12 cellular contexts compared by ENCODE assay signal in genomic region chr17:61128671-61129115, GRCh38.
DNase-seq lines count a peak whose midpoint lies in the region; ATAC-seq, FAIRE-seq and TF ChIP-seq lines count a peak whose summit lies in the region.
"Had no signal": no experiment of that assay in that cellular context is flagged by ENCODE, and none has a peak within 500 bp of the region (broad histone marks: within the 10 kb centered on the region; RNA-seq: fewer than 3 reads in every experiment).

No MANE protein-coding gene starts in this region.

- no peaks in the 10 kb centered on the region for H3K36me3 ChIP-seq in GM23248 (ENCODE audit: low read depth)
- H3K36me3 ChIP-seq in left lung, result no peaks in the 10 kb centered on the region
- no peaks in the 10 kb centered on the region for H3K36me3 ChIP-seq in suprapubic skin

- H2AFZ ChIP-seq in GM23248, result peak overlapping the region; percentile 64

- H3K27me3 ChIP-seq in GM23248 (replicated peaks; ENCODE audit: insufficient read depth) (no peaks in the 10 kb centered on the region), left lung (no peaks in the 10 kb centered on the region), suprapubic skin (no peaks in the 10 kb centered on the region)

- in situ Hi-C loops in GM23248 (cut with MboI), result no loop called here

- no peak overlapping the region for H3K4me3 Mint-ChIP-seq in chondrocyte (ENCODE audit: unreplicated experiment)
- H3K4me3 Mint-ChIP-seq: activated CD8-positive, alpha-beta memory T cell treated with anti-CD3 and anti-CD28 coated beads, Interleukin-2, amount 10 ng/mL, durations not matched to agents 7 days and 5 days; natural killer cell had no signal

- FAIRE-seq in H54 (lab: Jason Lieb, UNC), result no peak

- H3K4me1 Mint-ChIP-seq in chondrocyte (ENCODE audit: low read depth), result peaks cover 33% of the 10 kb centered on the region

- H3K36me3 Mint-ChIP-seq in chondrocyte (ENCODE audit: low read depth), result peaks cover 3% of the 10 kb centered on the region
- H3K36me3 Mint-ChIP-seq: activated CD8-positive, alpha-beta memory T cell treated with anti-CD3 and anti-CD28 coated beads, Interleukin-2, amount 10 ng/mL, durations not matched to agents 7 days and 5 days; natural killer cell had no signal

- 5 to 7% methylated on average over 8 of the region's 8 CpGs for WGBS in GM23248 (ENCODE audit: low coverage in 1 of 2, low lambda C conversion rate in 2 of 2, missing lambda C conversion rate in 2 of 2), 2 experiments
- WGBS in suprapubic skin, result 56% methylated on average over 8 of the region's 8 CpGs

- TF ChIP-seq CTCF in chondrocyte (IDR thresholded peaks at IDR 0.05) (no peak), left lung (IDR thresholded peaks at IDR 0.05) (no peak), suprapubic skin (IDR thresholded peaks at IDR 0.05) (no peak)

- H4K20me1 ChIP-seq in GM23248 (ENCODE audit: insufficient read depth), result no peaks in the 10 kb centered on the region

- H3K27ac ChIP-seq in GM23248 (peak overlapping the region; percentile 63), left lung (peak overlapping the region; percentile 65 to 67), suprapubic skin (peak overlapping the region; percentile 39)

- H3K4me2 ChIP-seq in GM23248 (ENCODE audit: unreplicated experiment), result peak overlapping the region; percentile 71

- H3K9me3 ChIP-seq in GM23248 (ENCODE audit: low read depth) (no peaks in the 10 kb centered on the region), left lung (no peaks in the 10 kb centered on the region), suprapubic skin (no peaks in the 10 kb centered on the region)

- no peaks in the 10 kb centered on the region for H3K27me3 Mint-ChIP-seq in chondrocyte (ENCODE audit: low read depth)
- H3K27me3 Mint-ChIP-seq: activated CD8-positive, alpha-beta memory T cell treated with anti-CD3 and anti-CD28 coated beads, Interleukin-2, amount 10 ng/mL, durations not matched to agents 7 days and 5 days had no signal

- TF ChIP-seq POLR2A in suprapubic skin (IDR thresholded peaks at IDR 0.05) (no peak), H54 (IDR thresholded peaks at IDR 0.05; ENCODE audit: low read depth, low read length) (no peak)

- peak overlapping the region; percentile 46 for H3K9ac ChIP-seq in GM23248

- H3F3A ChIP-seq in GM23248 (ENCODE audit: insufficient read depth), result peaks cover 28% of the 10 kb centered on the region

- no peak for ATAC-seq in left lung
- ATAC-seq: activated CD8-positive, alpha-beta memory T cell treated with anti-CD3 and anti-CD28 coated beads, Interleukin-2, amount 10 ng/mL, durations not matched to agents 7 days and 5 days; natural killer cell; PC-3 had no signal

- H3K4me1 ChIP-seq in GM23248 (ENCODE audit: insufficient read depth), result peaks cover 19% of the 10 kb centered on the region
- peaks cover 6 to 33% of the 10 kb centered on the region in 2 donors for H3K4me1 ChIP-seq in left lung
- H3K4me1 ChIP-seq in suprapubic skin, result no peaks in the 10 kb centered on the region

- H3K27ac Mint-ChIP-seq in chondrocyte (ENCODE audit: unreplicated experiment), result peak overlapping the region; percentile 88
- H3K27ac Mint-ChIP-seq: activated CD8-positive, alpha-beta memory T cell treated with anti-CD3 and anti-CD28 coated beads, Interleukin-2, amount 10 ng/mL, durations not matched to agents 7 days and 5 days had no signal

- no peaks in the 10 kb centered on the region for H3K79me2 ChIP-seq in GM23248 (ENCODE audit: insufficient read depth)

- H3K4me3 ChIP-seq in GM23248 (peak overlapping the region; percentile 46), left lung (no peak overlapping the region), suprapubic skin (no peak overlapping the region)

- no peaks in the 10 kb centered on the region for H3K9me3 Mint-ChIP-seq in chondrocyte (ENCODE audit: low read depth)
- H3K9me3 Mint-ChIP-seq: natural killer cell had no signal

- DNase-seq in GM23248, result peak; percentile 62
- DNase-seq in chondrocyte (ENCODE audit: low spot score), result no peak
- no peak for DNase-seq in left lung
- no peak for DNase-seq in suprapubic skin (ENCODE audit: low spot score in 2 of 2)
- DNase-seq in H54 (ENCODE audit: insufficient read length, low spot score), result no peak
- DNase-seq in SKM-1 treated with dmso at 0.1 percent for 144 hours (lab: John Stamatoyannopoulos, UW; ENCODE audit: unreplicated experiment), result no peak
- no peak for DNase-seq in NCI-H187 (lab: John Stamatoyannopoulos, UW)
- DNase-seq: activated CD8-positive, alpha-beta memory T cell treated with anti-CD3 and anti-CD28 coated beads, Interleukin-2, amount 10 ng/mL, durations not matched to agents 7 days and 5 days; amygdala; Calu3; natural killer cell; PC-3 had no signal

- no peak for TF ChIP-seq EP300 in suprapubic skin (IDR thresholded peaks at IDR 0.05)

- intact Hi-C loops in left lung (cut with DNase I), result no loop called here

- H3K9me2 ChIP-seq in GM23248 (ENCODE audit: insufficient read depth), result no peaks in the 10 kb centered on the region
